8 cellular contexts compared by ENCODE assay signal in genomic region chr16:3690991-3691720, GRCh38. TPM values are rescaled to one million over a fixed set of nuclear protein-coding genes. Genes with fewer than 3 reads are reported as not detected.
DNase-seq lines count a peak whose midpoint lies in the region; ATAC-seq and TF ChIP-seq lines count a peak whose summit lies in the region.

No MANE protein-coding gene starts in this region.

- peaks cover 8 to 12% (median 11%) of the 10 kb centered on the region in 3 donors for H3K4me1 Mint-ChIP-seq in CD8-positive, alpha-beta memory T cell
- H3K4me1 Mint-ChIP-seq in T-helper 2 cell treated with Interferon-gamma antibody and Interleukin-4, amounts not matched to agents 5 μg/mL and 100 μg/mL, for 36 hours (ENCODE audit: low read depth): peaks cover 7% of the 10 kb centered on the region

- no peak overlapping the region for H3K9ac ChIP-seq in rectal smooth muscle tissue (ENCODE audit: low read length)

- no peak for ATAC-seq in HG02852 (IDR thresholded peaks at IDR 0.05; ENCODE audit: unreplicated experiment)

- no peaks in the 10 kb centered on the region for H3K27me3 ChIP-seq in CD8-positive, alpha-beta memory T cell (ENCODE audit: insufficient read depth, low read length, poor library complexity, severe bottlenecking)
- H3K27me3 ChIP-seq in rectal smooth muscle tissue (ENCODE audit: control insufficient read depth, insufficient read depth, low read length): no peaks in the 10 kb centered on the region

- TF ChIP-seq CTCF in foreskin fibroblast (IDR thresholded peaks at IDR 0.05; ENCODE audit: low read depth, low read length): no peak

- H3K27ac ChIP-seq in CD8-positive, alpha-beta memory T cell (ENCODE audit: low read depth, low read length): no peak overlapping the region
- peak overlapping the region; percentile 48 for H3K27ac ChIP-seq in rectal smooth muscle tissue (ENCODE audit: low read depth, low read length)

- peaks cover 0 to 33% (median 16%) of the 10 kb centered on the region in 3 donors for H3K36me3 Mint-ChIP-seq in CD8-positive, alpha-beta memory T cell
- H3K36me3 Mint-ChIP-seq in T-helper 2 cell treated with Interferon-gamma antibody and Interleukin-4, amounts not matched to agents 5 μg/mL and 100 μg/mL, for 36 hours (ENCODE audit: low read depth): peaks cover 23% of the 10 kb centered on the region

- H3K4me3 ChIP-seq in CD8-positive, alpha-beta memory T cell (ENCODE audit: low read length): no peak overlapping the region
- H3K4me3 ChIP-seq in foreskin fibroblast (ENCODE audit: low read depth in 1 of 2, low read length in 2 of 2) (peak overlapping the region; percentile 18 to 47), rectal smooth muscle tissue (ENCODE audit: low read length) (peak overlapping the region; percentile 48)

- no peaks in the 10 kb centered on the region for H3K9me3 ChIP-seq in CD8-positive, alpha-beta memory T cell (ENCODE audit: low read length)

- H3K27ac Mint-ChIP-seq in CD8-positive, alpha-beta memory T cell: peak overlapping the region in 5 of 8 donors; percentile 18 to 85 (median 58)
- H3K27ac Mint-ChIP-seq in T-helper 2 cell treated with Interferon-gamma antibody and Interleukin-4, amounts not matched to agents 5 μg/mL and 100 μg/mL, for 36 hours: no peak overlapping the region

- H3K4me3 Mint-ChIP-seq in CD8-positive, alpha-beta memory T cell: no peak overlapping the region
- peak overlapping the region; percentile 59 for H3K4me3 Mint-ChIP-seq in T-helper 2 cell treated with Interferon-gamma antibody and Interleukin-4, amounts not matched to agents 5 μg/mL and 100 μg/mL, for 36 hours

- H3K36me3 ChIP-seq in CD8-positive, alpha-beta memory T cell (ENCODE audit: insufficient read depth, low read length): peaks cover 4% of the 10 kb centered on the region
- H3K36me3 ChIP-seq in rectal smooth muscle tissue (ENCODE audit: control insufficient read depth, insufficient read depth, low read length): peaks cover 5% of the 10 kb centered on the region

- peaks cover 6% of the 10 kb centered on the region for H3K4me1 ChIP-seq in CD8-positive, alpha-beta memory T cell (ENCODE audit: insufficient read depth, low read length)
- peaks cover 11% of the 10 kb centered on the region for H3K4me1 ChIP-seq in rectal smooth muscle tissue (ENCODE audit: control insufficient read depth, insufficient read depth, low read length)

- H3K27me3 Mint-ChIP-seq in CD8-positive, alpha-beta memory T cell: no peaks in the 10 kb centered on the region
- no peaks in the 10 kb centered on the region for H3K27me3 Mint-ChIP-seq in T-helper 2 cell treated with Interferon-gamma antibody and Interleukin-4, amounts not matched to agents 5 μg/mL and 100 μg/mL, for 36 hours (ENCODE audit: low read depth)

- POLR2A ChIA-PET in CD8-positive, alpha-beta memory T cell (lab: Charles Lee): no interaction called here

- CTCF ChIA-PET in CD8-positive, alpha-beta memory T cell (lab: Charles Lee): interaction anchor here (0.7 to 1.4 kb wide), 4 partner anchors 8 to 188 kb away, joined by 3 to 5 read pairs (median 3); no protein-coding TSS in a partner anchor

- DNase-seq in CD8-positive, alpha-beta memory T cell: no peak
- no peak for DNase-seq in T-helper 2 cell treated with Interferon-gamma antibody and Interleukin-4, amounts not matched to agents 5 μg/mL and 100 μg/mL, for 36 hours (ENCODE audit: low spot score)
- DNase-seq in foreskin fibroblast: peak; percentile 25 to 66
- DNase-seq in foreskin melanocyte: no peak
- no peak for DNase-seq in activated effector memory CD4-positive, alpha-beta T cell treated with anti-CD3 and anti-CD28 coated beads, Interleukin-2, amount 50 U/mL, for 16 hours
- DNase-seq in stimulated activated CD4-positive, alpha-beta T cell treated with anti-CD3 and anti-CD28 coated beads, Interleukin-4, amount 100 ng/mL, for 4 hours: no peak

- H3K9me3 Mint-ChIP-seq in CD8-positive, alpha-beta memory T cell: no peaks in the 10 kb centered on the region
- H3K9me3 Mint-ChIP-seq in T-helper 2 cell treated with Interferon-gamma antibody and Interleukin-4, amounts not matched to agents 5 μg/mL and 100 μg/mL, for 36 hours: no peaks in the 10 kb centered on the region

RNA-seq across cellular contexts. Expression of gene TRAP1, which starts 26.2 kb away (rescaled TPM):
- 100 to 1,000 TPM; 283 to 308 TPM for total RNA-seq in CD8-positive, alpha-beta memory T cell
- 53.5 TPM for polyA plus RNA-seq in CD8-positive, alpha-beta memory T cell

RNA-seq across cellular contexts. Expression of gene DNASE1, which starts 36.7 kb away (rescaled TPM):
- 10 to 100 TPM; 13.5 to 15.0 TPM for total RNA-seq in CD8-positive, alpha-beta memory T cell
- polyA plus RNA-seq in CD8-positive, alpha-beta memory T cell: 5.8 TPM

Comparison
In these comparisons a context has a peak if more than half of its experiments do, and no peak if none do; other contexts are left out.
1. DNase-seq: peak in foreskin fibroblast (2 of 2); none in CD8-positive, alpha-beta memory T cell (0 of 5), T-helper 2 cell treated with Interferon-gamma antibody and Interleukin-4, amounts not matched to agents 5 μg/mL and 100 μg/mL, for 36 hours (single experiment), foreskin melanocyte (single experiment), activated effector memory CD4-positive, alpha-beta T cell treated with anti-CD3 and anti-CD28 coated beads, Interleukin-2, amount 50 U/mL, for 16 hours (single experiment) and stimulated activated CD4-positive, alpha-beta T cell treated with anti-CD3 and anti-CD28 coated beads, Interleukin-4, amount 100 ng/mL, for 4 hours (0 of 2).